Comparison of ENCODE assay signal across 8 cellular contexts in genomic region chrX:19739683-19740082, GRCh38.
DNase-seq lines count a peak whose midpoint lies in the region; ATAC-seq and TF ChIP-seq lines count a peak whose summit lies in the region.

No MANE protein-coding gene starts in this region.

- H3K4me2 ChIP-seq in PC-9: no peak overlapping the region

- ATAC-seq in CD8-positive, alpha-beta T cell: peak; percentile 44
- no peak for ATAC-seq in GM21786 (IDR thresholded peaks at IDR 0.05; ENCODE audit: unreplicated experiment)
- ATAC-seq in GM19328 (IDR thresholded peaks at IDR 0.05; ENCODE audit: unreplicated experiment): no peak

- H3K4me3 ChIP-seq in CD8-positive, alpha-beta T cell (ENCODE audit: low read depth, low read length): no peak overlapping the region
- no peak overlapping the region for H3K4me3 ChIP-seq in PC-9

- peak overlapping the region; percentile 81 for H3K27ac Mint-ChIP-seq in CD8-positive, alpha-beta T cell
- no peak overlapping the region for H3K27ac Mint-ChIP-seq in activated naive CD4-positive, alpha-beta T cell treated with anti-CD3 and anti-CD28 coated beads, Interleukin-2, amount 10 ng/mL, durations not matched to agents 7 days and 5 days

- peak in 5 of 7 experiments; percentile 10 to 61 (median 45) for DNase-seq in CD8-positive, alpha-beta T cell
- DNase-seq in HCEC 1CT: peak; percentile 67
- peak in 1 of 2 experiments; percentile 61 for DNase-seq in PC-9
- peak; percentile 61 for DNase-seq in activated naive CD4-positive, alpha-beta T cell treated with anti-CD3 and anti-CD28 coated beads, Interleukin-2, amount 10 ng/mL, durations not matched to agents 7 days and 5 days
- peak; percentile 66 for DNase-seq in glomerular visceral epithelial cell (ENCODE audit: extremely low spot score)
- DNase-seq in retina: peak; percentile 25

- no peaks in the 10 kb centered on the region for H3K9me3 ChIP-seq in CD8-positive, alpha-beta T cell (ENCODE audit: low read length)
- no peaks in the 10 kb centered on the region for H3K9me3 ChIP-seq in PC-9 (ENCODE audit: insufficient read depth, low read depth)

- no peak overlapping the region for H2AFZ ChIP-seq in PC-9

- peaks cover 37% of the 10 kb centered on the region for H3K36me3 Mint-ChIP-seq in CD8-positive, alpha-beta T cell
- H3K36me3 Mint-ChIP-seq in activated naive CD4-positive, alpha-beta T cell treated with anti-CD3 and anti-CD28 coated beads, Interleukin-2, amount 10 ng/mL, durations not matched to agents 7 days and 5 days: peaks cover 37% of the 10 kb centered on the region

- no peaks in the 10 kb centered on the region for H4K20me1 ChIP-seq in PC-9 (ENCODE audit: insufficient read depth)

- H3K4me1 ChIP-seq in CD8-positive, alpha-beta T cell (ENCODE audit: insufficient read depth, low read length): peaks cover 60% of the 10 kb centered on the region
- H3K4me1 ChIP-seq in PC-9 (replicated peaks; ENCODE audit: insufficient read depth): peaks cover 9% of the 10 kb centered on the region; the same call in 1 of the 2 replicates

- BruUV-seq in PC-9 (replicated peaks; lab: Mats Ljungman, UMichigan): no TSS peak

- peaks cover 76% of the 10 kb centered on the region for H3K4me1 Mint-ChIP-seq in CD8-positive, alpha-beta T cell (ENCODE audit: low read depth)
- H3K4me1 Mint-ChIP-seq in activated naive CD4-positive, alpha-beta T cell treated with anti-CD3 and anti-CD28 coated beads, Interleukin-2, amount 10 ng/mL, durations not matched to agents 7 days and 5 days: peaks cover 67% of the 10 kb centered on the region

- intact Hi-C loops in CD8-positive, alpha-beta T cell (cut with DNase I, micrococcal nuclease): loop anchor here (1.0 to 10.0 kb wide), 4 partner anchors 145 to 248 kb away; no protein-coding TSS in a partner anchor
- intact Hi-C loops in PC-9 (cut with micrococcal nuclease; ENCODE audit: unreplicated experiment): loop anchor here (1.0 to 5.0 kb wide), 3 partner anchors 147 to 328 kb away; no protein-coding TSS in a partner anchor

- H3K9me2 ChIP-seq in PC-9 (ENCODE audit: insufficient read depth): no peaks in the 10 kb centered on the region

- H3K27me3 Mint-ChIP-seq in CD8-positive, alpha-beta T cell (ENCODE audit: low read depth): no peaks in the 10 kb centered on the region
- H3K27me3 Mint-ChIP-seq in activated naive CD4-positive, alpha-beta T cell treated with anti-CD3 and anti-CD28 coated beads, Interleukin-2, amount 10 ng/mL, durations not matched to agents 7 days and 5 days: no peaks in the 10 kb centered on the region

- no peaks in the 10 kb centered on the region for H3K36me3 ChIP-seq in CD8-positive, alpha-beta T cell (ENCODE audit: insufficient read depth, low read length)
- no peaks in the 10 kb centered on the region for H3K36me3 ChIP-seq in PC-9 (ENCODE audit: low read depth)

- no peaks in the 10 kb centered on the region for H3K9me3 Mint-ChIP-seq in CD8-positive, alpha-beta T cell
- no peaks in the 10 kb centered on the region for H3K9me3 Mint-ChIP-seq in activated naive CD4-positive, alpha-beta T cell treated with anti-CD3 and anti-CD28 coated beads, Interleukin-2, amount 10 ng/mL, durations not matched to agents 7 days and 5 days

- H3K4me3 Mint-ChIP-seq in CD8-positive, alpha-beta T cell: no peak overlapping the region
- H3K4me3 Mint-ChIP-seq in activated naive CD4-positive, alpha-beta T cell treated with anti-CD3 and anti-CD28 coated beads, Interleukin-2, amount 10 ng/mL, durations not matched to agents 7 days and 5 days: no peak overlapping the region

- no peaks in the 10 kb centered on the region for H3K79me2 ChIP-seq in PC-9 (ENCODE audit: low read depth)

- POLR2A ChIA-PET in CD8-positive, alpha-beta T cell (lab: Charles Lee): no interaction called here
- POLR2A ChIA-PET in PC-9 (lab: Charles Lee; ENCODE audit: unreplicated experiment): no interaction called here

- CTCF ChIA-PET in CD8-positive, alpha-beta T cell (lab: Charles Lee): interaction anchor here (0.7 to 1.5 kb wide), 12 partner anchors 16 to 657 kb away, joined by 3 to 4 read pairs (median 3); no protein-coding TSS in a partner anchor
- CTCF ChIA-PET in PC-9 (lab: Charles Lee): no interaction called here
- CTCF ChIA-PET in activated naive CD4-positive, alpha-beta T cell treated with anti-CD3 and anti-CD28 coated beads, Interleukin-2, amount 10 ng/mL, durations not matched to agents 7 days and 5 days (lab: Charles Lee): interaction anchor here (0.8 to 1.8 kb wide), 5 partner anchors 11 to 150 kb away, joined by 3 to 11 read pairs (median 3); no protein-coding TSS in a partner anchor

- H3K27me3 ChIP-seq in CD8-positive, alpha-beta T cell (ENCODE audit: insufficient read depth, low read length): no peaks in the 10 kb centered on the region
- H3K27me3 ChIP-seq in PC-9 (ENCODE audit: insufficient read depth, low read depth): no peaks in the 10 kb centered on the region

- peak; percentile 52 for TF ChIP-seq CTCF in CD8-positive, alpha-beta T cell (IDR thresholded peaks at IDR 0.05)
- peak; percentile 75 for TF ChIP-seq CTCF in PC-9 (conservative IDR thresholded peaks at IDR 0.05)

- peaks cover 5% of the 10 kb centered on the region; the same call in 1 of the 2 replicates for H3F3A ChIP-seq in PC-9 (ENCODE audit: insufficient read depth, low read depth)

- no peak overlapping the region for H3K27ac ChIP-seq in CD8-positive, alpha-beta T cell (ENCODE audit: low read depth, low read length)
- no peak overlapping the region for H3K27ac ChIP-seq in PC-9
